ENCODE assay signal across 1 cellular context in genomic region chr20:45407783-45408645, GRCh38.
TF ChIP-seq lines count a peak whose summit lies in the region.

A gene with protein sequence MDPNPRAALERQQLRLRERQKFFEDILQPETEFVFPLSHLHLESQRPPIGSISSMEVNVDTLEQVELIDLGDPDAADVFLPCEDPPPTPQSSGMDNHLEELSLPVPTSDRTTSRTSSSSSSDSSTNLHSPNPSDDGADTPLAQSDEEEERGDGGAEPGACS (plus strand): TSS chr20:45408289. CDS start chr20:45408468, 179 bp downstream.

TF ChIP-seq in K562, 482 proteins besides CTCF, POLR2A, EP300 and RAD21 (continued from another document):
- TF ChIP-seq, protein P1, sequence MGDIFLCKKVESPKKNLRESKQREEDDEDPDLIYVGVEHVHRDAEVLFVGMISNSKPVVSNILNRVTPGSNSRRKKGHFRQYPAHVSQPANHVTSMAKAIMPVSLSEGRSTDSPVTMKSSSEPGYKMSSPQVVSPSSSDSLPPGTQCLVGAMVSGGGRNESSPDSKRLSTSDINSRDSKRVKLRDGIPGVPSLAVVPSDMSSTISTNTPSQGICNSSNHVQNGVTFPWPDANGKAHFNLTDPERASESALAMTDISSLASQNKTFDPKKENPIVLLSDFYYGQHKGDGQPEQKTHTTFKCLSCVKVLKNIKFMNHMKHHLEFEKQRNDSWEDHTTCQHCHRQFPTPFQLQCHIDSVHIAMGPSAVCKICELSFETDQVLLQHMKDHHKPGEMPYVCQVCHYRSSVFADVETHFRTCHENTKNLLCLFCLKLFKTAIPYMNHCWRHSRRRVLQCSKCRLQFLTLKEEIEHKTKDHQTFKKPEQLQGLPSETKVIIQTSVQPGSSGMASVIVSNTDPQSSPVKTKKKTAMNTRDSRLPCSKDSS (IDR thresholded peaks at IDR 0.05; ENCODE audit: low read depth, partially characterized antibody) = no peak
- no peak for TF ChIP-seq SNRNP70 (optimal IDR thresholded peaks at IDR 0.05; ENCODE audit: low read depth, low read length)
- TF ChIP-seq E2F5 (CRISPR knock-in tag; IDR thresholded peaks at IDR 0.05) = no peak
